In genomic region chr6:158008894-158009891, GRCh38 we compare ENCODE assay signal across 1 cellular context.
TF ChIP-seq lines count a peak whose summit lies in the region.

No MANE protein-coding gene starts in this region.

TF ChIP-seq in HepG2, 621 proteins besides CTCF, POLR2A, EP300 and RAD21 (continued from another document and continues in another):
- 0 out of 2 replicates have a peak, but pooled peaks have one; percentile 69 for TF ChIP-seq ZNF280D (CRISPR knock-in tag; IDR thresholded peaks at IDR 0.05)
- TF ChIP-seq ZNF275 (CRISPR knock-in tag; IDR thresholded peaks at IDR 0.05; ENCODE audit: borderline replicate concordance) = no peak
- TF ChIP-seq SPEN (CRISPR knock-in tag; IDR thresholded peaks at IDR 0.05; ENCODE audit: low read depth) = 0 out of 2 replicates have a peak, but pooled peaks have one; percentile 35
- TF ChIP-seq MTA1 (CRISPR knock-in tag; IDR thresholded peaks at IDR 0.05; ENCODE audit: borderline replicate concordance) = 0 out of 2 replicates have a peak, but pooled peaks have one; percentile 37
- peak; percentile 60 for TF ChIP-seq RBM39 (IDR thresholded peaks at IDR 0.05; ENCODE audit: low read depth, low read length, poor library complexity, severe bottlenecking)
- no peak for TF ChIP-seq THYN1 (CRISPR knock-in tag; IDR thresholded peaks at IDR 0.05; ENCODE audit: borderline replicate concordance, low read depth)
- TF ChIP-seq ZNF687 (CRISPR knock-in tag; IDR thresholded peaks at IDR 0.05) = peak; percentile 65
- peak; percentile 47; the same call in 1 of the 2 replicates for TF ChIP-seq ZNF768 (CRISPR knock-in tag; IDR thresholded peaks at IDR 0.05)
- TF ChIP-seq RCOR2 (CRISPR knock-in tag; IDR thresholded peaks at IDR 0.05) = peak; percentile 90
- TF ChIP-seq ZNF296 (CRISPR knock-in tag; conservative IDR thresholded peaks at IDR 0.05) = 0 out of 2 replicates have a peak, but pooled peaks have one; percentile 27
- 0 out of 2 replicates have a peak, but pooled peaks have one; percentile 41 for TF ChIP-seq HNRNPL (IDR thresholded peaks at IDR 0.05; ENCODE audit: low read depth, low read length)
- peak; percentile 54; the same call in 1 of the 2 replicates for TF ChIP-seq ZBTB38 (CRISPR knock-in tag; IDR thresholded peaks at IDR 0.05)
- TF ChIP-seq BCLAF1 (IDR thresholded peaks at IDR 0.05) = no peak
- TF ChIP-seq FOXP1 (IDR thresholded peaks at IDR 0.05) = no peak
- TF ChIP-seq FOXP1 (CRISPR knock-in tag; IDR thresholded peaks at IDR 0.05) = no peak
- no peak for TF ChIP-seq ZNF432 (CRISPR knock-in tag; IDR thresholded peaks at IDR 0.05; ENCODE audit: borderline replicate concordance)
- peak; percentile 73; the same call in 1 of the 2 replicates for TF ChIP-seq ZMYM2 (CRISPR knock-in tag; IDR thresholded peaks at IDR 0.05)
- TF ChIP-seq POGK (CRISPR knock-in tag; conservative IDR thresholded peaks at IDR 0.05) = no peak
- 0 out of 2 replicates have a peak, but pooled peaks have one; percentile 43 for TF ChIP-seq ZNF572 (CRISPR knock-in tag; IDR thresholded peaks at IDR 0.05)
- TF ChIP-seq PITX1 (CRISPR knock-in tag; IDR thresholded peaks at IDR 0.05) = peak; percentile 35; the same call in 1 of the 2 replicates
- TF ChIP-seq ZNF382 (CRISPR knock-in tag; IDR thresholded peaks at IDR 0.05; ENCODE audit: borderline replicate concordance) = no peak
- peak; percentile 8; the same call in 1 of the 2 replicates for TF ChIP-seq SMAD3 (CRISPR knock-in tag; IDR thresholded peaks at IDR 0.05)
- TF ChIP-seq CHD4 (IDR thresholded peaks at IDR 0.05; ENCODE audit: borderline replicate concordance, low read length) = peak; percentile 66; the same call in 1 of the 2 replicates
- 0 out of 2 replicates have a peak, but pooled peaks have one; percentile 26 for TF ChIP-seq ZNF143 (CRISPR knock-in tag; IDR thresholded peaks at IDR 0.05)
- TF ChIP-seq SALL1 (CRISPR knock-in tag; IDR thresholded peaks at IDR 0.05) = peak; percentile 19; the same call in 1 of the 2 replicates
- 0 out of 2 replicates have a peak, but pooled peaks have one; percentile 28 for TF ChIP-seq ZFP91 (CRISPR knock-in tag; IDR thresholded peaks at IDR 0.05; ENCODE audit: borderline replicate concordance)
- TF ChIP-seq REPIN1 (CRISPR knock-in tag; IDR thresholded peaks at IDR 0.05; ENCODE audit: borderline replicate concordance, low read depth) = 0 out of 2 replicates have a peak, but pooled peaks have one; percentile 12
- peak; percentile 99 for TF ChIP-seq ZMYM3 (CRISPR knock-in tag; IDR thresholded peaks at IDR 0.05)
- TF ChIP-seq ZNF496 (CRISPR knock-in tag; IDR thresholded peaks at IDR 0.05; ENCODE audit: insufficient replicate concordance) = no peak
- TF ChIP-seq ZNF619 (CRISPR knock-in tag; IDR thresholded peaks at IDR 0.05) = no peak
- peak; percentile 94 for TF ChIP-seq ADNP (CRISPR knock-in tag; IDR thresholded peaks at IDR 0.05)
- no peak for TF ChIP-seq ZNF335 (CRISPR knock-in tag; IDR thresholded peaks at IDR 0.05)
- no peak for TF ChIP-seq ZNF205 (CRISPR knock-in tag; IDR thresholded peaks at IDR 0.05)
- TF ChIP-seq ZNF263 (CRISPR knock-in tag; IDR thresholded peaks at IDR 0.05) = 0 out of 2 replicates have a peak, but pooled peaks have one; percentile 11
- peak; percentile 100 for TF ChIP-seq ZNF691 (CRISPR knock-in tag; IDR thresholded peaks at IDR 0.05; ENCODE audit: borderline replicate concordance, low read depth)
- TF ChIP-seq GATAD2A (CRISPR knock-in tag; IDR thresholded peaks at IDR 0.05) = 0 out of 2 replicates have a peak, but pooled peaks have one; percentile 3
- no peak for TF ChIP-seq SMAD1 (CRISPR knock-in tag; IDR thresholded peaks at IDR 0.05; ENCODE audit: borderline replicate concordance, low read depth)
- no peak for TF ChIP-seq HOXD1 (CRISPR knock-in tag; IDR thresholded peaks at IDR 0.05)
- no peak for TF ChIP-seq ZNF674 (CRISPR knock-in tag; IDR thresholded peaks at IDR 0.05; ENCODE audit: low read depth)
- peak; percentile 60 for TF ChIP-seq RBM22 (optimal IDR thresholded peaks at IDR 0.05; ENCODE audit: low read length)
- TF ChIP-seq ZNF782 (CRISPR knock-in tag; IDR thresholded peaks at IDR 0.05; ENCODE audit: borderline replicate concordance) = no peak
- TF ChIP-seq BRD4 (CRISPR knock-in tag; IDR thresholded peaks at IDR 0.05) = 0 out of 2 replicates have a peak, but pooled peaks have one; percentile 39
- TF ChIP-seq PAF1 (CRISPR knock-in tag; IDR thresholded peaks at IDR 0.05) = no peak
- TF ChIP-seq MED1 (CRISPR knock-in tag; IDR thresholded peaks at IDR 0.05) = 0 out of 2 replicates have a peak, but pooled peaks have one; percentile 17
- no peak for TF ChIP-seq HBP1 (CRISPR knock-in tag; IDR thresholded peaks at IDR 0.05; ENCODE audit: low read depth)
- TF ChIP-seq ATF4 (CRISPR knock-in tag; IDR thresholded peaks at IDR 0.05) = 0 out of 4 replicates have a peak, but pooled peaks of 1 of the 2 experiments have one; percentile 12
